Comparison of ENCODE assay signal across 26 cellular contexts in genomic region chr2:65313954-65314256, GRCh38.
"Had no signal": no experiment of that assay in that cellular context is flagged by ENCODE, and none has a peak within 500 bp of the region (broad histone marks: within the 10 kb centered on the region; RNA-seq: fewer than 3 reads in every experiment).

No MANE protein-coding gene starts in this region.

- DNase-seq: activated CD4-positive, alpha-beta memory T cell treated with anti-CD3 and anti-CD28 coated beads for 36 hours; activated CD4-positive, alpha-beta T cell treated with anti-CD3 and anti-CD28 coated beads for 36 hours; activated CD4-positive, alpha-beta T cell treated with anti-CD3 and anti-CD28 coated beads, Interleukin-2, amount 10 ng/mL, durations not matched to agents 24 days and 14 days; activated CD4-positive, CD25-positive, alpha-beta regulatory T cell; activated CD4-positive, CD25-positive, alpha-beta regulatory T cell treated with anti-CD3 and anti-CD28 coated beads, Interleukin-2, amount 50 U/mL, for 72 hours; activated CD8-positive, alpha-beta memory T cell treated with anti-CD3 and anti-CD28 coated beads, Interleukin-2, amount 50 U/mL, for 48 hours; activated gamma-delta T cell; activated naive CD4-positive, alpha-beta T cell; activated naive CD4-positive, alpha-beta T cell treated with anti-CD3 and anti-CD28 coated beads, Interleukin-2, amount 10 ng/mL, durations not matched to agents 7 days and 5 days; activated naive CD8-positive, alpha-beta T cell treated with anti-CD3 and anti-CD28 coated beads, Interleukin-2, amount 10 ng/mL, durations not matched to agents 7 days and 5 days; activated T-cell treated with anti-CD3 and anti-CD28 coated beads for 4 hours; activated T-cell treated with anti-CD3 and anti-CD28 coated beads, Interleukin-2, amount 50 U/mL, for 24 hours; activated T-cell treated with anti-CD3 and anti-CD28 coated beads, Interleukin-2, amount 50 U/mL, for 72 hours; central memory CD4-positive, alpha-beta T cell; cerebellar nuclear complex; colonic mucosa; effector memory CD4-positive, alpha-beta T cell; endodermal cell; foreskin fibroblast; glutamatergic neuron; T-helper 2 cell had no signal

- H3K4me1 ChIP-seq: colonic mucosa had no signal

- H3K27ac ChIP-seq: ascending aorta, cardiac muscle cell, colonic mucosa had no signal

- H3K9me3 ChIP-seq: ascending aorta, breast epithelium, colonic mucosa had no signal

- H3K27me3 ChIP-seq: ascending aorta, breast epithelium, cardiac muscle cell, colonic mucosa had no signal

- H3K4me3 ChIP-seq: ascending aorta, breast epithelium, cardiac muscle cell, colonic mucosa had no signal

- ATAC-seq: activated CD4-positive, alpha-beta T cell treated with anti-CD3 and anti-CD28 coated beads for 36 hours; activated naive CD4-positive, alpha-beta T cell treated with anti-CD3 and anti-CD28 coated beads, Interleukin-2, amount 50 U/mL, for 72 hours; activated T-cell treated with anti-CD3 and anti-CD28 coated beads, Interleukin-2, amount 50 U/mL, for 72 hours; esophagus mucosa had no signal
